Comparison of ENCODE assay signal across 9 cellular contexts in the genomic region with DNA sequence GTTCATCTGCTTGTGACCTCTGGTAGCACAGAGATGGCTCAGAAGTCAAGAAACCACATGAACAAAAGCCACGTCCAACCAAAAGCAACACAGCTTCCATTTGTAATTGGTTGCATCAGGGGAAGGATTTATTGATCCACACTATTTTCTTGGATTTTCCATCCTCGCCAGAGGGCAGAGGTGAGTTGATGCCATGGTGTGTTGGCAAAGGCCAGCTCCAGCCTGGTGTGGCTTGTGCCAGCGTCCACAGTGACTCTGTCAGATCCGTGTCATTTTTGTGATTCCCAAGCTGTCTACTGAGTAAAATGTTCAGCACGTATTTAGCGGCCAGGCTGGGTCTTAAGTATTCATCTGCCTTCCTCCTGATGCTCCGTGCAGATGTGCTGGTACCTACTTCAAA. TPM values are rescaled to one million over a fixed set of nuclear protein-coding genes. Genes with fewer than 3 reads are reported as not detected.
"Had no signal": no experiment of that assay in that cellular context is flagged by ENCODE, and none has a peak within 500 bp of the region (broad histone marks: within the 10 kb centered on the region; RNA-seq: fewer than 3 reads in every experiment).

No MANE protein-coding gene starts in this region.

- DNase-seq: GDM1, GF-D8 had no signal

- FAIRE-seq: G401.6, GM12878, GM12891, GM12892, GM18507, GM19239 had no signal

- H3K4me3 ChIP-seq: GM12878 had no signal

- ATAC-seq: GM12878 had no signal

RNA-seq across cellular contexts. Expression of a gene that starts 30.0 kb away (rescaled TPM):
- total RNA-seq: G401 had no signal
